ENCODE assay signal across 8 cellular contexts in genomic region chr10:80472234-80473095, GRCh38. TPM values are rescaled to one million over a fixed set of nuclear protein-coding genes. Genes with fewer than 3 reads are reported as not detected.
DNase-seq lines count a peak whose midpoint lies in the region; ATAC-seq and TF ChIP-seq lines count a peak whose summit lies in the region.

No MANE protein-coding gene starts in this region.

- TF ChIP-seq CTCF in astrocyte of the spinal cord (IDR thresholded peaks at IDR 0.05; ENCODE audit: low read depth, low read length) (no peak), nephron progenitor cell (IDR thresholded peaks at IDR 0.05) (no peak), ovary (IDR thresholded peaks at IDR 0.05) (no peak)

- WGBS in ovary, 3 donors = 61 to 73% (median 70%) methylated on average over 9 of the region's 9 CpGs

- H3K9me3 ChIP-seq in ovary = no peaks in the 10 kb centered on the region

- no peaks in the 10 kb centered on the region for H3K27me3 ChIP-seq in ovary

- no peaks in the 10 kb centered on the region for H3K27me3 Mint-ChIP-seq in nephron progenitor cell (ENCODE audit: low read depth, poor library complexity)

- peak; percentile 95 for DNase-seq in ELR (ENCODE audit: low read depth)
- peak; percentile 79 for DNase-seq in astrocyte of the spinal cord (ENCODE audit: low read depth, low spot score)
- DNase-seq in nephron progenitor cell = no peak
- no peak for DNase-seq in NCI-H2029 treated with DMSO at 0.1 percent for 48 hours (lab: John Stamatoyannopoulos, UW)
- DNase-seq in GM19238 (ENCODE audit: insufficient read length, low spot score) = no peak
- no peak for DNase-seq in ovary

- H3K27ac ChIP-seq in ovary = peak overlapping the region in 1 of 2 donors; percentile 43

- TF ChIP-seq POLR2A in ovary (IDR thresholded peaks at IDR 0.05) = no peak

- peak overlapping the region; percentile 78 for H3K27ac Mint-ChIP-seq in nephron progenitor cell

- H3K4me3 ChIP-seq in astrocyte of the spinal cord (ENCODE audit: low read depth, low read length) = no peak overlapping the region
- H3K4me3 ChIP-seq in ovary = no peak overlapping the region

- peaks cover 42% of the 10 kb centered on the region for H3K4me1 ChIP-seq in ovary (ENCODE audit: insufficient read depth)

- TF ChIP-seq EP300 in ovary (IDR thresholded peaks at IDR 0.05) = no peak

- no peaks in the 10 kb centered on the region for H3K36me3 ChIP-seq in ovary

- intact Hi-C loops in ovary (cut with DNase I) = no loop called here

- peaks cover 40% of the 10 kb centered on the region for H3K36me3 Mint-ChIP-seq in nephron progenitor cell (ENCODE audit: low read depth)

- peaks cover 13% of the 10 kb centered on the region for H3K9me3 Mint-ChIP-seq in nephron progenitor cell

- ATAC-seq in GM19468 (IDR thresholded peaks at IDR 0.05; ENCODE audit: extremely low read depth, unreplicated experiment) (peak; percentile 92), HG03469 (IDR thresholded peaks at IDR 0.05; ENCODE audit: unreplicated experiment) (peak; percentile 95)

- in situ Hi-C loops in astrocyte of the spinal cord (cut with HindIII; ENCODE audit: low sequenced_read_pairs) = no loop called here

- peaks cover 70% of the 10 kb centered on the region for H3K4me1 Mint-ChIP-seq in nephron progenitor cell

- no peak overlapping the region for H3K4me3 Mint-ChIP-seq in nephron progenitor cell

RNA-seq across cellular contexts. Expression of gene TSPAN14, which starts 18.4 kb away (rescaled TPM):
- total RNA-seq in ovary = 100 to 1,000 TPM in 1 of 7 donors, 10 to 100 TPM in 6; 38.5 to 103 (median 74.8) TPM
- 10 to 100 TPM; 35.4 to 77.1 TPM for polyA plus RNA-seq in ovary

Comparison
In these comparisons a context has a peak if more than half of its experiments do, and no peak if none do; other contexts are left out.
1. DNase-seq: peak in ELR (single experiment) and astrocyte of the spinal cord (single experiment); none in nephron progenitor cell (single experiment), NCI-H2029 treated with DMSO at 0.1 percent for 48 hours (single experiment), GM19238 (single experiment) and ovary (0 of 5).